In the genomic region with DNA sequence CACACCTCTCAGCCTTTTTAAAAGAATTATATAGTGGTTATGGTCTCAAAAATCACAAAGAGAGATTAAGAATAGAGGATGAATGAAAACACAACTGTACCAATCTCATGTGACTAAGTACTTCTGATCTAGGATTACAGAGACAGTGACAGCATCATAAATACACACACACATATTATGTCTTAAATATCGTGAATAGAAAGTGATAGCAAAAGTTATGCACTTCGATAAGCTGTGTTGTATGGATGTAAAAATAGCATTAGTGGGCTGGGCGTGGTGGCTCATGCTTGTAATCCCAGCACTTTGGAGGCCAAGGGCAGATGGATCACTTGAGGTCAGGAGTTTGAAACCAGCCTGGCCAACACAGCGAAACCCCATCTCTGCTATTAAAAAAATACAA, we compare ENCODE assay signal across 31 cellular contexts. TPM values are rescaled to one million over a fixed set of nuclear protein-coding genes. Genes with fewer than 3 reads are reported as not detected.
DNase-seq lines count a peak whose midpoint lies in the region; ATAC-seq lines count a peak whose summit lies in the region.
"Had no signal": no experiment of that assay in that cellular context is flagged by ENCODE, and none has a peak within 500 bp of the region (broad histone marks: within the 10 kb centered on the region; RNA-seq: fewer than 3 reads in every experiment).

No MANE protein-coding gene starts in this region.

- H4K20me1 ChIP-seq in Karpas-422 (ENCODE audit: insufficient read depth, low read depth, low read length), result no peaks in the 10 kb centered on the region

- no peak overlapping the region for H2AFZ ChIP-seq in Karpas-422 (ENCODE audit: low read length)
- H2AFZ ChIP-seq: GM23338, PC-9 had no signal

- H3K27me3 ChIP-seq in Karpas-422 (ENCODE audit: low read length), result no peaks in the 10 kb centered on the region
- H3K27me3 ChIP-seq: SJCRH30 had no signal

- no peaks in the 10 kb centered on the region for H3K9me3 ChIP-seq in Karpas-422 (ENCODE audit: low read length)
- H3K9me3 ChIP-seq: SJCRH30 had no signal

- H3K9me2 ChIP-seq in Karpas-422 (replicated peaks; ENCODE audit: insufficient read depth, low read length), result no peaks in the 10 kb centered on the region

- no peak overlapping the region for H3K4me2 ChIP-seq in Karpas-422 (ENCODE audit: low read depth, low read length, poor library complexity, severe bottlenecking)
- H3K4me2 ChIP-seq: GM23338, PC-9 had no signal

- no peaks in the 10 kb centered on the region for H3K36me3 ChIP-seq in Karpas-422 (ENCODE audit: insufficient read depth, low read length)
- H3K36me3 ChIP-seq: SJCRH30 had no signal

- no peak overlapping the region for H3K27ac ChIP-seq in Karpas-422 (ENCODE audit: low read length)
- H3K27ac ChIP-seq: PC-9, SJCRH30 had no signal

- DNase-seq in OCI-M1 (lab: John Stamatoyannopoulos, UW) (peak; percentile 67), Karpas-422 (no peak), ACHN (no peak), hypothalamus (lab: John Stamatoyannopoulos, UW) (no peak)
- DNase-seq: C1 segment of cervical spinal cord; CD4-positive, alpha-beta memory T cell; COR-L47; DMS53; H9; IMR-90; KG1; NCI-H1092 treated with DMSO at 0.1 percent for 48 hours; NCI-H1436 treated with DMSO at 0.1 percent for 48 hours; NCI-H187 treated with DMSO at 0.1 percent for 48 hours; NCI-H2171 treated with DMSO at 0.1 percent for 48 hours; NCI-H345; NCI-H510A treated with DMSO at 0.1 percent for 48 hours; PC-9; SJCRH30; T-helper 17 cell; T1000 had no signal

- no peaks in the 10 kb centered on the region for H3K4me1 ChIP-seq in Karpas-422 (ENCODE audit: low read length)
- H3K4me1 ChIP-seq: SJCRH30 had no signal

- H3K79me2 ChIP-seq in Karpas-422 (ENCODE audit: low read length), result no peaks in the 10 kb centered on the region

- in situ Hi-C loops in ACHN (cut with HindIII; ENCODE audit: low pct_ligation_motif_present, low pct_unique_long_range_greater_than_20kb, low sequenced_read_pairs), result no loop called here

- H3K4me3 ChIP-seq in Karpas-422 (ENCODE audit: low read length), result no peak overlapping the region
- H3K4me3 ChIP-seq: GM23338, PC-9, SJCRH30 had no signal

- H3K9ac ChIP-seq in Karpas-422 (ENCODE audit: low read length), result no peak overlapping the region

- ATAC-seq in GM18867 (IDR thresholded peaks at IDR 0.05; ENCODE audit: unreplicated experiment), result peak; percentile 81
- ATAC-seq in GM21723 (IDR thresholded peaks at IDR 0.05; ENCODE audit: unreplicated experiment), result peak; percentile 60
- ATAC-seq in HG03442 (IDR thresholded peaks at IDR 0.05; ENCODE audit: unreplicated experiment), result peak; percentile 38
- no peak for ATAC-seq in GM18498 (IDR thresholded peaks at IDR 0.05; ENCODE audit: unreplicated experiment)
- ATAC-seq: GM23338, Right ventricle myocardium inferior, SK-N-SH treated with all-trans-retinoic acid at 6 μM for 48 hours, T-helper 17 cell had no signal

RNA-seq across cellular contexts. Expression of a gene that starts 25.0 kb away (rescaled TPM):
- total RNA-seq in Karpas-422 (2014; rRNA removed; shearing (Covaris generic); ENCODE audit: low replicate concordance), result not detected in 2 replicates
- total RNA-seq: CD4-positive, alpha-beta memory T cell; Daoy; G401; GM23338; H9; IMR-90; PC-9; Right ventricle myocardium inferior; RPMI7951; T-helper 17 cell had no signal
